8 cellular contexts compared by ENCODE assay signal in the genomic region with DNA sequence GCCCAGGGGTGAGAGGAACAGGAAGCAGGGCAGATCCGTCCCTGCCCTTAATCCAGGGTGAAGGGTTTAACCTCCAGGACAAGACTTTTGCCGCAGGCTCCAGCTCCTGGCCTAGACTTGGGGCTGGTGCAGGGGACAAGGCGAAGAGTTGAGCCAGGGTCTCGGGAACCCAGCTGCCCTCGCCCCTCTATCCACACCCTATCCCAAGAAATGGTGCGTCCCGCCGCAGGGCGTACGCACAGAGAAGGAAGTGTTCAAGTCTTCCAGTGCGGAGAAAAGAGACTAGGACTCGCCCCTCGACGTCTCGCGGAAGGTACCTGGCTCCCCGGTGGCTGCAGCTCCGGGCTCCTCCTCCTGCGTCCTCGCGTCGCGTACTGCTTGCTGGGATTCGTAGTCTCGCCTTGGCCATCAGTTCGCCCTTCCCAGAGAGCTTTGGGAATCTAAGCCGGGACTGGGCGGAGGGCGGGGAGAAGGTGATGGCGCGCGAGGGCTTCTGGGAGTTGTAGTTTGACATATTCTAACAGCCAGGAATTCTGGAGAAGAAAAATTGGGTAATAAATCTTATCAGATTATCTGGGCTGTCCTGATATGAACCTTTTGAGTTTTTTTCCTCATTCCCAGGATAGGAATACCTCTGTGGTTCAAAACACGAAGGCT. TPM values are rescaled to one million over a fixed set of nuclear protein-coding genes. Genes with fewer than 3 reads are reported as not detected.
A peak's percentile ranks its signal among the peaks of the same experiment; 100 is the strongest.
DNase-seq lines count a peak whose midpoint lies in the region; ATAC-seq, FAIRE-seq and TF ChIP-seq lines count a peak whose summit lies in the region.

A gene with protein sequence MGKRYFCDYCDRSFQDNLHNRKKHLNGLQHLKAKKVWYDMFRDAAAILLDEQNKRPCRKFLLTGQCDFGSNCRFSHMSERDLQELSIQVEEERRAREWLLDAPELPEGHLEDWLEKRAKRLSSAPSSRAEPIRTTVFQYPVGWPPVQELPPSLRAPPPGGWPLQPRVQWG (minus strand): TSS at position 376 of the 657 bp plus-strand sequence. CDS start 18,463 bp downstream, outside the sequence.

- H4K5ac ChIP-seq in H1 (ENCODE audit: insufficient read length, low read depth, low read length) = peak within 1 kb of the TSS; percentile 97

- peak within 1 kb of the TSS; percentile 77 to 90 for H3K4me2 ChIP-seq in H1 (ENCODE audit: insufficient read depth in 1 of 2, low read depth in 2 of 2, low read length in 2 of 2)

- H3K14ac ChIP-seq in H1 (ENCODE audit: insufficient read length) = no peak within 1 kb of the TSS

- peak within 1 kb of the TSS; percentile 100 for H3K9ac ChIP-seq in NT2/D1 (ENCODE audit: insufficient read length, low read depth)
- peak within 1 kb of the TSS; percentile 76 to 98 (median 94) for H3K9ac ChIP-seq in H1 (replicated peaks in 1 of 4; ENCODE audit: extremely low read depth in 1 of 4, low read depth in 3 of 4, low read length in 3 of 4)

- TF ChIP-seq POLR2A in H1 (IDR thresholded peaks at IDR 0.05; ENCODE audit: control extremely low read depth in 1 of 2, low read depth in 2 of 2, low read length in 2 of 2) = peak; percentile 50 to 53

- no peaks in the 10 kb centered on the region for H3K9me3 ChIP-seq in NT2/D1 (ENCODE audit: insufficient read depth, low read length)
- no peaks in the 10 kb centered on the region for H3K9me3 ChIP-seq in H1 (ENCODE audit: insufficient read depth in 2 of 2, low read depth in 1 of 2, low read length in 1 of 2)

- H3K23ac ChIP-seq in H1 (ENCODE audit: insufficient read length) = no peak within 1 kb of the TSS

- peaks cover 0 to 3% of the 10 kb centered on the region in 2 experiments for H4K20me1 ChIP-seq in H1 (replicated peaks in 1 of 2; ENCODE audit: control insufficient read depth in 1 of 2, insufficient read depth in 2 of 2, low read length in 2 of 2)

- H2BK15ac ChIP-seq in H1 (ENCODE audit: low read length) = peak within 1 kb of the TSS; percentile 67; the same call in 1 of the 2 replicates

- peak within 1 kb of the TSS; percentile 62 for H4K91ac ChIP-seq in H1 (replicated peaks; ENCODE audit: insufficient read length, low read length)

- peak within 1 kb of the TSS; percentile 97; the same call in 1 of the 2 replicates for H4K8ac ChIP-seq in H1 (ENCODE audit: extremely low read depth, insufficient read depth, low read length)

- peak within 1 kb of the TSS; percentile 33 for H3K4ac ChIP-seq in H1 (replicated peaks; ENCODE audit: insufficient read length, low read depth, low read length)

- H3K56ac ChIP-seq in H1 (replicated peaks; ENCODE audit: insufficient read length, low read depth, low read length) = peak within 1 kb of the TSS; percentile 21

- peak; percentile 95 for DNase-seq in COLO668 (lab: John Stamatoyannopoulos, UW; ENCODE audit: unreplicated experiment)
- DNase-seq in HUDEP-2 (lab: John Stamatoyannopoulos, UW; ENCODE audit: unreplicated experiment in 76 of 76) = peak in 75 of 76 experiments; percentile 46 to 97 (median 92)
- peak; percentile 90 for DNase-seq in NT2/D1 (ENCODE audit: low read depth, low spot score)
- peak; percentile 97 for DNase-seq in activated CD8-positive, alpha-beta memory T cell treated with anti-CD3 and anti-CD28 coated beads, Interleukin-2, amount 10 ng/mL, durations not matched to agents 7 days and 5 days
- DNase-seq in H1 (ENCODE audit: low read depth in 1 of 2, low spot score in 2 of 2) = peak; percentile 91 to 92
- DNase-seq in memory B cell (ENCODE audit: low spot score in 2 of 2) = peak; percentile 73 to 82
- DNase-seq in stimulated activated CD8-positive, alpha-beta memory T cell treated with anti-CD3 and anti-CD28 coated beads, Interleukin-12 subunit alpha, Interleukin-12 subunit beta, amount 100 ng/mL, for 24 hours (ENCODE audit: extremely low read depth) = peak; percentile 79

- 2% methylated on average over 33 of the region's 33 CpGs; no CpG with 5 or more reads in 1 of the 2 experiments for WGBS in H1 (ENCODE audit: extremely low coverage in 1 of 2, insufficient coverage in 1 of 2, insufficient read length in 1 of 2, insufficient replicate concordance in 2 of 2, low coverage in 1 of 2, low lambda C conversion rate in 2 of 2, missing lambda C conversion rate in 1 of 2), 2 experiments

- H3K4me1 Mint-ChIP-seq in activated CD8-positive, alpha-beta memory T cell treated with anti-CD3 and anti-CD28 coated beads, Interleukin-2, amount 10 ng/mL, durations not matched to agents 7 days and 5 days = peaks cover 29% of the 10 kb centered on the region
- H3K4me1 Mint-ChIP-seq in memory B cell = peaks cover 17% of the 10 kb centered on the region

- H3K23me2 ChIP-seq in H1 (ENCODE audit: low read depth, low read length) = peaks cover 3% of the 10 kb centered on the region; the same call in 1 of the 2 replicates

- peak within 1 kb of the TSS; percentile 88 for H3K27ac Mint-ChIP-seq in activated CD8-positive, alpha-beta memory T cell treated with anti-CD3 and anti-CD28 coated beads, Interleukin-2, amount 10 ng/mL, durations not matched to agents 7 days and 5 days
- H3K27ac Mint-ChIP-seq in memory B cell = peak within 1 kb of the TSS; percentile 95

- peak within 1 kb of the TSS; percentile 91 for H3K27ac ChIP-seq in H1 (ENCODE audit: low read depth, low read length)

- H3K36me3 ChIP-seq in NT2/D1 (ENCODE audit: insufficient read depth, insufficient read length, low read length) (peaks cover 32% of the 10 kb centered on the region), H1 (ENCODE audit: control insufficient read depth in 2 of 4, insufficient read depth in 4 of 4, low read length in 3 of 4) (peaks cover 3 to 13% (median 6%) of the 10 kb centered on the region in 4 experiments; a peak in 6 of 8 replicates)

- peak; percentile 85 for ATAC-seq in GM21367 (IDR thresholded peaks at IDR 0.05; ENCODE audit: unreplicated experiment)
- ATAC-seq in activated CD8-positive, alpha-beta memory T cell treated with anti-CD3 and anti-CD28 coated beads, Interleukin-2, amount 10 ng/mL, durations not matched to agents 7 days and 5 days = peak; percentile 95
- peak; percentile 89 for ATAC-seq in memory B cell (ENCODE audit: low read depth)

- H2AK5ac ChIP-seq in H1 (ENCODE audit: low read depth, low read length) = no peak within 1 kb of the TSS

- 0 out of 4 replicates have a peak, but pooled peaks of 1 of the 2 experiments have one; percentile 11 for TF ChIP-seq RAD21 in H1 (IDR thresholded peaks at IDR 0.05 in 1 of 2, conservative IDR thresholded peaks at IDR 0.05 in 1 of 2; ENCODE audit: low read depth in 2 of 2, low read length in 2 of 2)

- peak; percentile 92 for FAIRE-seq in H1 (lab: Jason Lieb, UNC)

- H3K36me3 Mint-ChIP-seq in activated CD8-positive, alpha-beta memory T cell treated with anti-CD3 and anti-CD28 coated beads, Interleukin-2, amount 10 ng/mL, durations not matched to agents 7 days and 5 days = peaks cover 24% of the 10 kb centered on the region
- H3K36me3 Mint-ChIP-seq in memory B cell = peaks cover 4% of the 10 kb centered on the region

- H3K4me3 Mint-ChIP-seq in activated CD8-positive, alpha-beta memory T cell treated with anti-CD3 and anti-CD28 coated beads, Interleukin-2, amount 10 ng/mL, durations not matched to agents 7 days and 5 days = peak within 1 kb of the TSS; percentile 94
- H3K4me3 Mint-ChIP-seq in memory B cell = peak within 1 kb of the TSS; percentile 99

- H3K79me2 ChIP-seq in H1 (ENCODE audit: control insufficient read depth in 1 of 2, insufficient read depth in 2 of 2, low read length in 2 of 2) = peaks cover 4 to 13% of the 10 kb centered on the region in 2 experiments; a peak in 2 of 4 replicates

- H3K9me3 Mint-ChIP-seq in activated CD8-positive, alpha-beta memory T cell treated with anti-CD3 and anti-CD28 coated beads, Interleukin-2, amount 10 ng/mL, durations not matched to agents 7 days and 5 days (ENCODE audit: low read depth) = no peaks in the 10 kb centered on the region
- no peaks in the 10 kb centered on the region for H3K9me3 Mint-ChIP-seq in memory B cell

- H2BK5ac ChIP-seq in H1 (ENCODE audit: low read depth, low read length) = peak within 1 kb of the TSS; percentile 95

- peak within 1 kb of the TSS; percentile 65 for H3K18ac ChIP-seq in H1 (ENCODE audit: extremely low read depth, low read length)

- no peaks in the 10 kb centered on the region for H3K4me1 ChIP-seq in NT2/D1 (ENCODE audit: insufficient read depth, insufficient read length)
- peaks cover 3 to 5% (median 4%) of the 10 kb centered on the region in 4 experiments; a peak in 6 of 7 replicates for H3K4me1 ChIP-seq in H1 (replicated peaks in 1 of 4; ENCODE audit: control insufficient read depth in 3 of 4, insufficient read depth in 4 of 4, low read length in 3 of 4)

- TF ChIP-seq CTCF in H1 (IDR thresholded peaks at IDR 0.05; ENCODE audit: control extremely low read depth in 1 of 3, insufficient read depth in 1 of 3, low read depth in 1 of 3, low read length in 3 of 3) = no peak

- no peak within 1 kb of the TSS for H2BK20ac ChIP-seq in H1 (ENCODE audit: low read length)

- H3K4me3 ChIP-seq in NT2/D1 (ENCODE audit: insufficient read length, low read depth) (peak within 1 kb of the TSS; percentile 99), H1 (ENCODE audit: extremely low read depth in 1 of 4, insufficient read depth in 2 of 4, low read depth in 3 of 4, low read length in 4 of 4) (peak within 1 kb of the TSS; percentile 78 to 99 (median 92))

- peak within 1 kb of the TSS; percentile 51; the same call in 1 of the 2 replicates for H2BK12ac ChIP-seq in H1 (ENCODE audit: low read depth, low read length)

- H3K27me3 ChIP-seq in NT2/D1 (ENCODE audit: insufficient read depth, insufficient read length) (no peaks in the 10 kb centered on the region), H1 (replicated peaks in 1 of 4; ENCODE audit: control insufficient read depth in 3 of 4, extremely low read depth in 1 of 4, insufficient read depth in 3 of 4, low read length in 3 of 4) (no peaks in the 10 kb centered on the region)

- H3K79me1 ChIP-seq in H1 (ENCODE audit: low read depth, low read length) = peaks cover 5% of the 10 kb centered on the region

- CTCF ChIA-PET in activated CD8-positive, alpha-beta memory T cell treated with anti-CD3 and anti-CD28 coated beads, Interleukin-2, amount 10 ng/mL, durations not matched to agents 7 days and 5 days (lab: Charles Lee) = interaction anchor here (0.5 to 1.1 kb wide), 2 partner anchors 117 to 141 kb away, joined by 3 read pairs; no protein-coding TSS in a partner anchor
- CTCF ChIA-PET in H1 (lab: Charles Lee; ENCODE audit: partially characterized antibody) = interaction anchor here (1.0 to 2.9 kb wide), 4 partner anchors 8 to 238 kb away, joined by 3 to 12 read pairs (median 6); no protein-coding TSS in a partner anchor

- no peaks in the 10 kb centered on the region for H3K27me3 Mint-ChIP-seq in activated CD8-positive, alpha-beta memory T cell treated with anti-CD3 and anti-CD28 coated beads, Interleukin-2, amount 10 ng/mL, durations not matched to agents 7 days and 5 days
- H3K27me3 Mint-ChIP-seq in memory B cell = no peaks in the 10 kb centered on the region

- no peak for TF ChIP-seq EP300 in H1 (IDR thresholded peaks at IDR 0.05; ENCODE audit: borderline replicate concordance in 1 of 2, low read depth in 2 of 2, low read length in 2 of 2)

- POLR2A ChIA-PET in H1 (lab: Charles Lee; ENCODE audit: partially characterized antibody) = interaction anchor here (0.6 to 1.5 kb wide), 9 partner anchors 9 to 228 kb away, joined by 3 to 6 read pairs (median 3); no protein-coding TSS in a partner anchor

- no peak within 1 kb of the TSS for H2BK120ac ChIP-seq in H1 (replicated peaks; ENCODE audit: low read depth, low read length)

- H2AFZ ChIP-seq in H1 (ENCODE audit: low read length) = peak within 1 kb of the TSS; percentile 99

RNA-seq across cellular contexts. Expression of the gene that starts here (rescaled TPM):
- total RNA-seq in activated CD8-positive, alpha-beta memory T cell treated with anti-CD3 and anti-CD28 coated beads, Interleukin-2, amount 10 ng/mL, durations not matched to agents 7 days and 5 days = 10 to 100 TPM; 18.3 to 24.3 TPM
- total RNA-seq in H1 (2021; fragmentation: NEBNext Ultra II Directional; extraction: Animal tissue kit (Norgen Biotek cat#: 25700)) = 13.8 and 14.0 TPM in 2 replicates
- 35.6 and 38.3 TPM in 2 replicates for polyA plus RNA-seq in H1 (2011; rRNA removed)
- polyA plus RNA-seq in H1 (2011; cell fraction: cytosol; rRNA removed) = 26.0 TPM
- 22.7 TPM for polyA plus RNA-seq in H1 (2011; cell fraction: nucleus; rRNA removed)
- polyA plus RNA-seq in H1 (2012, experiment 1 of 2) = 8.0 to 18.7 TPM (median 17.5 TPM) in 4 replicates
- polyA plus RNA-seq in H1 (2012, experiment 2 of 2) = 28.9 TPM
- polyA plus RNA-seq in H1 (2013, experiment 1 of 2) = 14.2 TPM
- 13.4 TPM for polyA plus RNA-seq in H1 (2013, experiment 2 of 2)
- polyA minus RNA-seq in H1 (2011; rRNA and poly(A)+ RNA removed) = 5.7 and 8.4 TPM in 2 replicates
- polyA minus RNA-seq in H1 (2011; cell fraction: cytosol; rRNA and poly(A)+ RNA removed) = 3.3 TPM
- polyA minus RNA-seq in H1 (2011; cell fraction: nucleus; rRNA and poly(A)+ RNA removed) = 6.4 TPM

Comparison
In these comparisons a context has a peak if more than half of its experiments do, and no peak if none do; other contexts are left out.
1. Peak in every context shown above with its lines: DNase-seq, ATAC-seq, H3K4me3 ChIP-seq and H3K27ac ChIP-seq.